ENCODE assay signal across 2 cellular contexts in genomic region chr9:136732446-136733178, GRCh38.
A peak's percentile ranks its signal among the peaks of the same experiment; 100 is the strongest.
TF ChIP-seq lines count a peak whose summit lies in the region.

No MANE protein-coding gene starts in this region.

TF ChIP-seq in Ishikawa, 13 proteins besides CTCF, POLR2A, EP300 and RAD21:
- TF ChIP-seq USF1 (IDR thresholded peaks at IDR 0.05) (peak; percentile 55), ZBTB7A (IDR thresholded peaks at IDR 0.05; ENCODE audit: low read depth) (no peak)

TF ChIP-seq in K562, 482 proteins besides CTCF, POLR2A, EP300 and RAD21:
- TF ChIP-seq RFX1 (IDR thresholded peaks at IDR 0.05) (no peak), RAD51 (IDR thresholded peaks at IDR 0.05; ENCODE audit: borderline replicate concordance, low read depth) (peak; percentile 77; the same call in 1 of the 2 replicates), MED1 (CRISPR knock-in tag; IDR thresholded peaks at IDR 0.05; ENCODE audit: borderline replicate concordance) (no peak), STAT6 (CRISPR knock-in tag; IDR thresholded peaks at IDR 0.05) (no peak), ZNF589 (CRISPR knock-in tag; IDR thresholded peaks at IDR 0.05; ENCODE audit: low read depth) (no peak), ZNF384 (IDR thresholded peaks at IDR 0.05; ENCODE audit: low read depth, low read length) (peak; percentile 38; the same call in 1 of the 2 replicates), TEAD4 (IDR thresholded peaks at IDR 0.05; ENCODE audit: low read length) (no peak), TEAD4 (CRISPR knock-in tag; IDR thresholded peaks at IDR 0.05; ENCODE audit: borderline replicate concordance) (no peak), TFE3 (CRISPR knock-in tag; IDR thresholded peaks at IDR 0.05) (peak; percentile 51), ARID1B (IDR thresholded peaks at IDR 0.05) (no peak), USF1 (CRISPR knock-in tag; IDR thresholded peaks at IDR 0.05) (peak; percentile 55; the same call in 1 of the 2 replicates), HEY1 (CRISPR knock-in tag; IDR thresholded peaks at IDR 0.05; ENCODE audit: borderline replicate concordance) (no peak), TOE1 (IDR thresholded peaks at IDR 0.05; ENCODE audit: borderline replicate concordance) (peak; percentile 61), TOE1 (CRISPR knock-in tag; IDR thresholded peaks at IDR 0.05; ENCODE audit: borderline replicate concordance, low read depth) (no peak), USF2 (CRISPR knock-in tag; IDR thresholded peaks at IDR 0.05) (peak; percentile 48), ZBTB7A (IDR thresholded peaks at IDR 0.05; ENCODE audit: borderline replicate concordance, control insufficient read depth, low read depth, low read length) (0 out of 2 replicates have a peak, but pooled peaks have one; percentile 15)
